ENCODE assay signal across 13 cellular contexts in genomic region chr9:14350766-14351165, GRCh38. TPM values are rescaled to one million over a fixed set of nuclear protein-coding genes. Genes with fewer than 3 reads are reported as not detected.
DNase-seq lines count a peak whose midpoint lies in the region; ATAC-seq and TF ChIP-seq lines count a peak whose summit lies in the region.
"Had no signal": no experiment of that assay in that cellular context is flagged by ENCODE, and none has a peak within 500 bp of the region (broad histone marks: within the 10 kb centered on the region; RNA-seq: fewer than 3 reads in every experiment).

No MANE protein-coding gene starts in this region.

- no peak for TF ChIP-seq EP300 in gastroesophageal sphincter (IDR thresholded peaks at IDR 0.05)

- H3K36me3 ChIP-seq in gastroesophageal sphincter (no peaks in the 10 kb centered on the region), gastrocnemius medialis (no peaks in the 10 kb centered on the region)
- H3K36me3 ChIP-seq: neutrophil had no signal

- intact Hi-C loops in gastrocnemius medialis (cut with DNase I; ENCODE audit: low total_unique reads), result loop anchor here (5.0 kb wide), 4 partner anchors 47 to 903 kb away; no protein-coding TSS in a partner anchor

- 85 to 94% methylated on average over 7 to 9 of the region's 11 CpGs for whole genome bisulfite sequencing in gastroesophageal sphincter (ENCODE audit: low coverage in 1 of 2), 2 donors

- ATAC-seq in gastroesophageal sphincter, result no peak
- ATAC-seq in gastrocnemius medialis, result no peak
- ATAC-seq in GM18511 (IDR thresholded peaks at IDR 0.05; ENCODE audit: unreplicated experiment), result no peak

- in situ Hi-C loops in gastrocnemius medialis (cut with MboI; ENCODE audit: low sequenced_read_pairs in 4 of 4), result loop anchor here (5.0 to 10.0 kb wide), 3 partner anchors 918 to 996 kb away; no protein-coding TSS in a partner anchor

- H3K27me3 ChIP-seq in gastroesophageal sphincter (peaks cover 46% of the 10 kb centered on the region), gastrocnemius medialis (no peaks in the 10 kb centered on the region)

- no peak for TF ChIP-seq POLR2A in gastroesophageal sphincter (IDR thresholded peaks at IDR 0.05)
- TF ChIP-seq POLR2A in gastrocnemius medialis (IDR thresholded peaks at IDR 0.05), result no peak

- no peaks in the 10 kb centered on the region for H3K9me3 ChIP-seq in gastroesophageal sphincter
- no peaks in the 10 kb centered on the region for H3K9me3 ChIP-seq in gastrocnemius medialis
- H3K9me3 ChIP-seq: neutrophil had no signal

- no peak for TF ChIP-seq CTCF in gastroesophageal sphincter (IDR thresholded peaks at IDR 0.05)
- TF ChIP-seq CTCF in gastrocnemius medialis (IDR thresholded peaks at IDR 0.05 in 4 of 5, conservative IDR thresholded peaks at IDR 0.05 in 1 of 5), result no peak

- peak overlapping the region; percentile 53 for H3K27ac ChIP-seq in angular gyrus (ENCODE audit: low read depth, low read length)
- H3K27ac ChIP-seq in gastroesophageal sphincter, result peak overlapping the region in 3 of 4 donors; percentile 77 to 81 (median 78)
- peak overlapping the region; percentile 84 to 90 (median 87) for H3K27ac ChIP-seq in gastrocnemius medialis
- H3K27ac ChIP-seq: neutrophil had no signal

- H3K4me3 ChIP-seq in gastroesophageal sphincter (peak overlapping the region in 1 of 2 donors; percentile 60), gastrocnemius medialis (peak overlapping the region; percentile 65 to 78 (median 70))

- DNase-seq in ELF-1 (ENCODE audit: low read depth, low spot score), result peak; percentile 18
- no peak for DNase-seq in gastrocnemius medialis
- no peak for DNase-seq in activated naive CD4-positive, alpha-beta T cell treated with Interleukin-2 at 50 U/mL for 16 hours
- DNase-seq in RPMI8226, result no peak
- DNase-seq in GDM1 (lab: John Stamatoyannopoulos, UW), result no peak
- DNase-seq: activated B cell treated with CpG ODN at 0.5 μM for 24 hours; activated naive CD8-positive, alpha-beta T cell treated with anti-CD3 and anti-CD28 coated beads, Interleukin-2, amount 10 ng/mL, durations not matched to agents 7 days and 5 days; NCI-H1930; stimulated activated CD4-positive, alpha-beta T cell treated with anti-CD3 and anti-CD28 coated beads, Interleukin-15, amount 100 ng/mL, for 24 hours had no signal

- H3K4me1 ChIP-seq in gastroesophageal sphincter (peaks cover 0 to 84% (median 3%) of the 10 kb centered on the region in 3 donors), gastrocnemius medialis (peaks cover 19 to 28% of the 10 kb centered on the region in 2 donors)

RNA-seq across cellular contexts. Expression of gene NFIB, which starts 36.8 kb away (rescaled TPM):
- total RNA-seq in gastroesophageal sphincter (10 to 100 TPM; 61.0 to 68.3 (median 65.4) TPM), gastrocnemius medialis (10 to 100 TPM; 24.0 to 40.9 (median 30.6) TPM)
- total RNA-seq: activated B cell treated with CpG ODN at 0.5 μM for 24 hours; activated naive CD8-positive, alpha-beta T cell treated with anti-CD3 and anti-CD28 coated beads, Interleukin-2, amount 10 ng/mL, durations not matched to agents 7 days and 5 days had no signal
